ENCODE assay signal across 18 cellular contexts in the genomic region with DNA sequence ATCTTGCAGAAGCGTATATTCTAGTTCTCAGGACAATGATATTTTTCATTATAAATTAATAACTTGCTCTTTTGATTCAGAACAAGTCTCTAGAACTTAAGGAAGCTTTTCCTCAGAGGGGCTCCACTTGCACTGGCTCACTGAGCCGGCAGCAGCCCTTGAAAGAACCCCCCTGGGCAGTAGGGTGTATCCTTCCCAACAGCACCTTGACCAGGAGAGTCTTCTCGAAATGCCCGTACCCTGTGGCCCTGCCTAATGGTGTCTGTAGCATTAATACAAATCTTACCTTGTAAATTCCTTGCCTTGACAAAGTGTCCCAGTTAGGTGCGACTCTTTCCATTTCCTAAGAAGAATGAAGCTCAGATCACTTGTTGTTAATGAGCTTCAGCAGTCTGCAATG. TPM values are rescaled to one million over a fixed set of nuclear protein-coding genes. Genes with fewer than 3 reads are reported as not detected.
A peak's percentile ranks its signal among the peaks of the same experiment; 100 is the strongest.
DNase-seq lines count a peak whose midpoint lies in the region; ATAC-seq, FAIRE-seq and TF ChIP-seq lines count a peak whose summit lies in the region.
"Had no signal": no experiment of that assay in that cellular context is flagged by ENCODE, and none has a peak within 500 bp of the region (broad histone marks: within the 10 kb centered on the region; RNA-seq: fewer than 3 reads in every experiment).

No MANE protein-coding gene starts in this region.

- H3K4me2 ChIP-seq in DND-41 (ENCODE audit: insufficient read depth, low read length) = no peak overlapping the region

- intact Hi-C loops in activated CD4-positive, alpha-beta T cell treated with anti-CD3 and anti-CD28 coated beads, Interleukin-2, amount 10 ng/mL, durations not matched to agents 24 days and 14 days (cut with micrococcal nuclease) = loop anchor here (1.0 to 2.0 kb wide), 2 partner anchors 13 to 112 kb away; partner anchors contain the start of genes PSMD13 and SIRT3
- intact Hi-C loops in mucosa of descending colon (cut with DNase I, micrococcal nuclease) = no loop called here

- H3K79me2 ChIP-seq in DND-41 (ENCODE audit: insufficient read depth, low read length) = 0 out of 2 replicates have a peak, but pooled peaks cover 2% of the 10 kb centered on the region

- H3K27ac Mint-ChIP-seq in activated CD4-positive, alpha-beta T cell treated with anti-CD3 and anti-CD28 coated beads, Interleukin-2, amount 10 ng/mL, durations not matched to agents 24 days and 14 days = peak overlapping the region; percentile 42
- H3K27ac Mint-ChIP-seq in activated naive CD8-positive, alpha-beta T cell treated with anti-CD3 and anti-CD28 coated beads, Interleukin-2, amount 10 ng/mL, durations not matched to agents 7 days and 5 days = peak overlapping the region; percentile 82
- peak overlapping the region in 6 of 10 donors; percentile 67 to 96 (median 87) for H3K27ac Mint-ChIP-seq in naive thymus-derived CD8-positive, alpha-beta T cell

- no peak overlapping the region for H3K9ac ChIP-seq in DND-41 (ENCODE audit: low read depth, low read length)

- no peak overlapping the region for H2AFZ ChIP-seq in DND-41 (ENCODE audit: low read depth, low read length)

- H3K36me3 ChIP-seq in DND-41 (ENCODE audit: insufficient read depth, low read length) (peaks cover 86% of the 10 kb centered on the region), mucosa of descending colon (ENCODE audit: low read depth) (peaks cover 15% of the 10 kb centered on the region)

- H3K9me3 ChIP-seq in DND-41 (ENCODE audit: insufficient read depth, low read length, severe bottlenecking) (no peaks in the 10 kb centered on the region), mucosa of descending colon (no peaks in the 10 kb centered on the region)

- H3K4me1 Mint-ChIP-seq in activated CD4-positive, alpha-beta T cell treated with anti-CD3 and anti-CD28 coated beads, Interleukin-2, amount 10 ng/mL, durations not matched to agents 24 days and 14 days = peaks cover 23% of the 10 kb centered on the region
- peaks cover 14% of the 10 kb centered on the region for H3K4me1 Mint-ChIP-seq in activated naive CD8-positive, alpha-beta T cell treated with anti-CD3 and anti-CD28 coated beads, Interleukin-2, amount 10 ng/mL, durations not matched to agents 7 days and 5 days
- peaks cover 8 to 19% (median 9%) of the 10 kb centered on the region in 4 donors for H3K4me1 Mint-ChIP-seq in naive thymus-derived CD8-positive, alpha-beta T cell

- H3K4me3 Mint-ChIP-seq in activated CD4-positive, alpha-beta T cell treated with anti-CD3 and anti-CD28 coated beads, Interleukin-2, amount 10 ng/mL, durations not matched to agents 24 days and 14 days = no peak overlapping the region
- H3K4me3 Mint-ChIP-seq in activated naive CD8-positive, alpha-beta T cell treated with anti-CD3 and anti-CD28 coated beads, Interleukin-2, amount 10 ng/mL, durations not matched to agents 7 days and 5 days = no peak overlapping the region
- H3K4me3 Mint-ChIP-seq in naive thymus-derived CD8-positive, alpha-beta T cell = no peak overlapping the region
- H3K4me3 Mint-ChIP-seq: natural killer cell had no signal

- no peak overlapping the region for H3K4me3 ChIP-seq in DND-41 (ENCODE audit: low read depth in 1 of 2, low read length in 2 of 2)
- H3K4me3 ChIP-seq in mucosa of descending colon = no peak overlapping the region
- H3K4me3 ChIP-seq: coronary artery had no signal

- ATAC-seq in DND-41 (ENCODE audit: insufficient read depth, low read depth) (no peak), mucosa of descending colon (no peak)
- ATAC-seq in activated naive CD8-positive, alpha-beta T cell treated with anti-CD3 and anti-CD28 coated beads, Interleukin-2, amount 10 ng/mL, durations not matched to agents 7 days and 5 days (ENCODE audit: low read depth) = peak; percentile 6
- no peak for ATAC-seq in naive thymus-derived CD8-positive, alpha-beta T cell

- H3K36me3 Mint-ChIP-seq in activated CD4-positive, alpha-beta T cell treated with anti-CD3 and anti-CD28 coated beads, Interleukin-2, amount 10 ng/mL, durations not matched to agents 24 days and 14 days (ENCODE audit: low read depth) = peaks cover 71% of the 10 kb centered on the region
- H3K36me3 Mint-ChIP-seq in activated naive CD8-positive, alpha-beta T cell treated with anti-CD3 and anti-CD28 coated beads, Interleukin-2, amount 10 ng/mL, durations not matched to agents 7 days and 5 days = peaks cover 31% of the 10 kb centered on the region
- H3K36me3 Mint-ChIP-seq in naive thymus-derived CD8-positive, alpha-beta T cell = peaks cover 2 to 79% (median 35%) of the 10 kb centered on the region in 3 donors

- H4K20me1 ChIP-seq in DND-41 (ENCODE audit: insufficient read depth, low read length) = peaks cover 5% of the 10 kb centered on the region; the same call in 1 of the 2 replicates

- no peaks in the 10 kb centered on the region for H3K9me3 Mint-ChIP-seq in activated CD4-positive, alpha-beta T cell treated with anti-CD3 and anti-CD28 coated beads, Interleukin-2, amount 10 ng/mL, durations not matched to agents 24 days and 14 days
- no peaks in the 10 kb centered on the region for H3K9me3 Mint-ChIP-seq in activated naive CD8-positive, alpha-beta T cell treated with anti-CD3 and anti-CD28 coated beads, Interleukin-2, amount 10 ng/mL, durations not matched to agents 7 days and 5 days
- no peaks in the 10 kb centered on the region for H3K9me3 Mint-ChIP-seq in naive thymus-derived CD8-positive, alpha-beta T cell
- H3K9me3 Mint-ChIP-seq: natural killer cell had no signal

- FAIRE-seq in RCC 7860 (lab: Jason Lieb, UNC) = no peak
- FAIRE-seq: D721Med, kidney had no signal

- H3K27me3 ChIP-seq in DND-41 (ENCODE audit: insufficient read depth, low read length, poor library complexity) = no peaks in the 10 kb centered on the region

- DNase-seq in activated CD4-positive, alpha-beta T cell treated with anti-CD3 and anti-CD28 coated beads, Interleukin-2, amount 10 ng/mL, durations not matched to agents 24 days and 14 days = no peak
- DNase-seq in activated CD4-positive, alpha-beta T cell treated with anti-CD3 and anti-CD28 coated beads for 48 hours = no peak
- DNase-seq in DND-41 (no peak), nucleus accumbens (lab: John Stamatoyannopoulos, UW) (no peak), RCC 7860 (ENCODE audit: low spot score) (no peak), mucosa of descending colon (no peak)
- no peak for DNase-seq in activated naive CD8-positive, alpha-beta T cell treated with anti-CD3 and anti-CD28 coated beads, Interleukin-2, amount 10 ng/mL, durations not matched to agents 7 days and 5 days
- no peak for DNase-seq in naive thymus-derived CD8-positive, alpha-beta T cell
- DNase-seq: kidney, NCI-H774, SIG-M5 had no signal

- TF ChIP-seq CTCF in DND-41 (IDR thresholded peaks at IDR 0.05; ENCODE audit: borderline replicate concordance, extremely low read depth, low read length, poor library complexity, severe bottlenecking) (no peak), mucosa of descending colon (IDR thresholded peaks at IDR 0.05) (no peak)

- no peaks in the 10 kb centered on the region for H3K27me3 Mint-ChIP-seq in activated CD4-positive, alpha-beta T cell treated with anti-CD3 and anti-CD28 coated beads, Interleukin-2, amount 10 ng/mL, durations not matched to agents 24 days and 14 days
- H3K27me3 Mint-ChIP-seq in activated naive CD8-positive, alpha-beta T cell treated with anti-CD3 and anti-CD28 coated beads, Interleukin-2, amount 10 ng/mL, durations not matched to agents 7 days and 5 days = no peaks in the 10 kb centered on the region
- H3K27me3 Mint-ChIP-seq in naive thymus-derived CD8-positive, alpha-beta T cell = no peaks in the 10 kb centered on the region

- POLR2A ChIA-PET in activated naive CD8-positive, alpha-beta T cell treated with anti-CD3 and anti-CD28 coated beads, Interleukin-2, amount 10 ng/mL, durations not matched to agents 7 days and 5 days (lab: Charles Lee) = interaction anchor here (0.9 to 3.3 kb wide), 20 partner anchors 11 to 165 kb away, joined by 3 to 43 read pairs (median 5); partner anchors contain the start of genes BET1L, IFITM2, NLRP6 and PGGHG
- POLR2A ChIA-PET in naive thymus-derived CD8-positive, alpha-beta T cell (lab: Charles Lee) = interaction anchor here (0.9 to 16.4 kb wide), 22 partner anchors 9 to 200 kb away, joined by 3 to 229 read pairs (median 6); partner anchors contain the start of genes BET1L, NLRP6, PGGHG and PSMD13

- H3K27ac ChIP-seq in DND-41 (ENCODE audit: low read length) = 0 out of 2 replicates have a peak overlapping the region, but pooled peaks have one; percentile 2
- H3K27ac ChIP-seq: C4-2B, coronary artery, VCaP had no signal

- H3K4me1 ChIP-seq in DND-41 (ENCODE audit: insufficient read depth, low read length) (no peaks in the 10 kb centered on the region), mucosa of descending colon (ENCODE audit: low read depth) (no peaks in the 10 kb centered on the region)

RNA-seq across cellular contexts. Expression of gene PSMD13, which starts 13.5 kb away (rescaled TPM):
- total RNA-seq in activated CD4-positive, alpha-beta T cell treated with anti-CD3 and anti-CD28 coated beads, Interleukin-2, amount 10 ng/mL, durations not matched to agents 24 days and 14 days = 272 and 275 TPM in 2 replicates
- 100 to 1,000 TPM; 130 to 131 TPM for total RNA-seq in activated naive CD8-positive, alpha-beta T cell treated with anti-CD3 and anti-CD28 coated beads, Interleukin-2, amount 10 ng/mL, durations not matched to agents 7 days and 5 days
- 10 to 100 TPM; 94.4 to 99.0 TPM for total RNA-seq in naive thymus-derived CD8-positive, alpha-beta T cell
- polyA plus RNA-seq in naive thymus-derived CD8-positive, alpha-beta T cell = 100 to 1,000 TPM; 196 to 223 (median 208) TPM
- total RNA-seq in mucosa of descending colon = 100 to 1,000 TPM in 1 of 3 donors, 10 to 100 TPM in 2; 92.6 to 110 (median 96.4) TPM

RNA-seq across cellular contexts. Expression of gene SIRT3, which starts 14.1 kb away (rescaled TPM):
- 16.5 and 17.6 TPM in 2 replicates for total RNA-seq in activated CD4-positive, alpha-beta T cell treated with anti-CD3 and anti-CD28 coated beads, Interleukin-2, amount 10 ng/mL, durations not matched to agents 24 days and 14 days
- total RNA-seq in activated naive CD8-positive, alpha-beta T cell treated with anti-CD3 and anti-CD28 coated beads, Interleukin-2, amount 10 ng/mL, durations not matched to agents 7 days and 5 days = 10 to 100 TPM; 24.3 to 25.2 TPM
- total RNA-seq in naive thymus-derived CD8-positive, alpha-beta T cell = 10 to 100 TPM; 33.6 to 33.7 TPM
- polyA plus RNA-seq in naive thymus-derived CD8-positive, alpha-beta T cell = 10 to 100 TPM in 2 of 3 donors, 1 to 10 TPM in 1; 6.5 to 14.6 (median 10.9) TPM
- total RNA-seq in mucosa of descending colon = 10 to 100 TPM; 19.3 to 22.1 (median 22.0) TPM

RNA-seq across cellular contexts. Expression of gene NLRP6, which starts 27.9 kb away (rescaled TPM):
- 3.2 and 3.5 TPM in 2 replicates for total RNA-seq in activated CD4-positive, alpha-beta T cell treated with anti-CD3 and anti-CD28 coated beads, Interleukin-2, amount 10 ng/mL, durations not matched to agents 24 days and 14 days
- 10 to 100 TPM; 32.1 to 34.0 TPM for total RNA-seq in activated naive CD8-positive, alpha-beta T cell treated with anti-CD3 and anti-CD28 coated beads, Interleukin-2, amount 10 ng/mL, durations not matched to agents 7 days and 5 days
- 10 to 100 TPM; 28.6 to 32.0 TPM for total RNA-seq in naive thymus-derived CD8-positive, alpha-beta T cell
- polyA plus RNA-seq in naive thymus-derived CD8-positive, alpha-beta T cell = 10 to 100 TPM in 2 of 3 donors, 1 to 10 TPM in 1; 9.1 to 25.9 (median 19.1) TPM
- total RNA-seq in mucosa of descending colon = 1 to 10 TPM in 1 of 3 donors, under 1 TPM in 2; 0.66 to 2.6 (median 0.72) TPM
- total RNA-seq: Daoy, IMR-90 had no signal
- polyA plus RNA-seq: IMR-90 had no signal

RNA-seq across cellular contexts. Expression of gene PGGHG, which starts 38.7 kb away (rescaled TPM):
- 136 and 142 TPM in 2 replicates for total RNA-seq in activated CD4-positive, alpha-beta T cell treated with anti-CD3 and anti-CD28 coated beads, Interleukin-2, amount 10 ng/mL, durations not matched to agents 24 days and 14 days
- total RNA-seq in activated naive CD8-positive, alpha-beta T cell treated with anti-CD3 and anti-CD28 coated beads, Interleukin-2, amount 10 ng/mL, durations not matched to agents 7 days and 5 days = 100 to 1,000 TPM; 641 to 664 TPM
- 100 to 1,000 TPM; 662 to 707 TPM for total RNA-seq in naive thymus-derived CD8-positive, alpha-beta T cell
- 10 to 100 TPM in 2 of 3 donors, 1 to 10 TPM in 1; 8.1 to 14.9 (median 11.2) TPM for polyA plus RNA-seq in naive thymus-derived CD8-positive, alpha-beta T cell
- total RNA-seq in mucosa of descending colon = 10 to 100 TPM; 21.2 to 37.1 (median 29.7) TPM

RNA-seq across cellular contexts. Expression of gene RIC8A, which starts 42.8 kb away (rescaled TPM):
- total RNA-seq in activated CD4-positive, alpha-beta T cell treated with anti-CD3 and anti-CD28 coated beads, Interleukin-2, amount 10 ng/mL, durations not matched to agents 24 days and 14 days = 118 and 128 TPM in 2 replicates
- total RNA-seq in activated naive CD8-positive, alpha-beta T cell treated with anti-CD3 and anti-CD28 coated beads, Interleukin-2, amount 10 ng/mL, durations not matched to agents 7 days and 5 days = 100 to 1,000 TPM; 102 to 111 TPM
- 10 to 100 TPM; 92.7 to 93.4 TPM for total RNA-seq in naive thymus-derived CD8-positive, alpha-beta T cell
- 10 to 100 TPM; 68.6 to 93.1 (median 76.7) TPM for polyA plus RNA-seq in naive thymus-derived CD8-positive, alpha-beta T cell
- total RNA-seq in mucosa of descending colon = 10 to 100 TPM; 75.1 to 93.1 (median 82.2) TPM
